9 cellular contexts compared by ENCODE assay signal in the genomic region with DNA sequence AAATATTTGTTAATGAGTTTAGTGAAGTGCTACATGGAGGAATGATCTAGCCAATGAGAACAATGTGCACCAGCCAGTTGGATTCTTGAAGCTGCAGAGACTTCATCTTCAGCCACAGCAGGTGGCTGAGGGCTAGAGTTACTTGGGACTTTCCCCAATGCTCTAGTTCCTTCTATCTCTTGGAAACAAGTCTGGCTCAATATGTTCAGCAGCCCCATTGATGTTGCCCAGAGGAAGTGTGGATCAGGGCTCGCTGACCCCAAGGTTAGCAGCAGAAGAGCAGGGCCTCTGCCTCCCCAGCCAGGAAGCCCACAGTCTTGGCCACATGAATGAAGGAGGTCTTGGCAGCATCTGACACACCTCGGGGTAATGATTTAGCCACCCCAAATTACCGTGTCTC.
DNase-seq lines count a peak whose midpoint lies in the region; ATAC-seq and TF ChIP-seq lines count a peak whose summit lies in the region.
"Had no signal": no experiment of that assay in that cellular context is flagged by ENCODE, and none has a peak within 500 bp of the region (broad histone marks: within the 10 kb centered on the region; RNA-seq: fewer than 3 reads in every experiment).

No MANE protein-coding gene starts in this region.

- no peaks in the 10 kb centered on the region for H3K79me1 ChIP-seq in trophoblast cell (ENCODE audit: low read length)

- peaks cover 29% of the 10 kb centered on the region for H3K4me1 Mint-ChIP-seq in activated T-cell treated with anti-CD3 and anti-CD28 coated beads, Interleukin-2, amount 50 U/mL, for 24 hours (ENCODE audit: low read depth)
- peaks cover 53% of the 10 kb centered on the region for H3K4me1 Mint-ChIP-seq in stimulated activated naive CD8-positive, alpha-beta T cell treated with anti-CD3 and anti-CD28 coated beads, Interleukin-15, Interleukin-2, amounts not matched to agents 100 ng/mL and 50 ng/mL, for 24 hours (ENCODE audit: low read depth)
- H3K4me1 Mint-ChIP-seq in HFFc6 (ENCODE audit: low read depth), result peaks cover 6% of the 10 kb centered on the region

- H3K14ac ChIP-seq in trophoblast cell (ENCODE audit: low read length), result no peak overlapping the region

- ATAC-seq in HG02763 (IDR thresholded peaks at IDR 0.05; ENCODE audit: unreplicated experiment), result peak; percentile 44

- H3K79me2 ChIP-seq in OCI-LY3 (ENCODE audit: low read length), result peaks cover 10% of the 10 kb centered on the region; the same call in 1 of the 2 replicates
- H3K79me2 ChIP-seq in trophoblast cell (ENCODE audit: control insufficient read depth, insufficient read depth, low read length, poor library complexity), result no peaks in the 10 kb centered on the region

- no peaks in the 10 kb centered on the region for H3K9me3 Mint-ChIP-seq in activated T-cell treated with anti-CD3 and anti-CD28 coated beads, Interleukin-2, amount 50 U/mL, for 24 hours
- no peaks in the 10 kb centered on the region for H3K9me3 Mint-ChIP-seq in stimulated activated naive CD8-positive, alpha-beta T cell treated with anti-CD3 and anti-CD28 coated beads, Interleukin-15, Interleukin-2, amounts not matched to agents 100 ng/mL and 50 ng/mL, for 24 hours
- no peaks in the 10 kb centered on the region for H3K9me3 Mint-ChIP-seq in HFFc6

- H3K27me3 Mint-ChIP-seq in activated T-cell treated with anti-CD3 and anti-CD28 coated beads, Interleukin-2, amount 50 U/mL, for 24 hours, result peaks cover 2% of the 10 kb centered on the region
- no peaks in the 10 kb centered on the region for H3K27me3 Mint-ChIP-seq in stimulated activated naive CD8-positive, alpha-beta T cell treated with anti-CD3 and anti-CD28 coated beads, Interleukin-15, Interleukin-2, amounts not matched to agents 100 ng/mL and 50 ng/mL, for 24 hours
- H3K27me3 Mint-ChIP-seq in HFFc6 (ENCODE audit: insufficient read depth), result peaks cover 16% of the 10 kb centered on the region

- peak overlapping the region; percentile 65 for H3K4me3 Mint-ChIP-seq in activated T-cell treated with anti-CD3 and anti-CD28 coated beads, Interleukin-2, amount 50 U/mL, for 24 hours
- peak overlapping the region; percentile 83 for H3K4me3 Mint-ChIP-seq in stimulated activated naive CD8-positive, alpha-beta T cell treated with anti-CD3 and anti-CD28 coated beads, Interleukin-15, Interleukin-2, amounts not matched to agents 100 ng/mL and 50 ng/mL, for 24 hours
- no peak overlapping the region for H3K4me3 Mint-ChIP-seq in HFFc6

- no peaks in the 10 kb centered on the region for H3K9me3 ChIP-seq in OCI-LY3 (ENCODE audit: insufficient read depth, low read length)
- no peaks in the 10 kb centered on the region for H3K9me3 ChIP-seq in esophagus squamous epithelium
- no peaks in the 10 kb centered on the region for H3K9me3 ChIP-seq in trophoblast cell (ENCODE audit: insufficient read depth, low read depth, low read length)

- no peak overlapping the region for H2BK120ac ChIP-seq in trophoblast cell (ENCODE audit: insufficient read depth, low read length, poor library complexity)

- H3K4me1 ChIP-seq in OCI-LY3 (ENCODE audit: low read length) (peaks cover 61% of the 10 kb centered on the region), esophagus squamous epithelium (peaks cover 0 to 15% (median 0%) of the 10 kb centered on the region in 3 donors), trophoblast cell (ENCODE audit: control insufficient read depth in 1 of 2, insufficient read depth in 2 of 2, low read length in 2 of 2) (no peaks in the 10 kb centered on the region)

- intact Hi-C loops in esophagus squamous epithelium (cut with DNase I), result no loop called here

- H3K4me2 ChIP-seq in OCI-LY3 (ENCODE audit: low read length) (peak overlapping the region; percentile 87), trophoblast cell (ENCODE audit: low read length) (no peak overlapping the region)

- peaks cover 4% of the 10 kb centered on the region for H3K36me3 ChIP-seq in OCI-LY3 (replicated peaks; ENCODE audit: low read depth, low read length)
- no peaks in the 10 kb centered on the region for H3K36me3 ChIP-seq in esophagus squamous epithelium
- H3K36me3 ChIP-seq in trophoblast cell (ENCODE audit: control insufficient read depth in 1 of 2, insufficient read depth in 2 of 2, low read length in 2 of 2), result no peaks in the 10 kb centered on the region

- WGBS in esophagus squamous epithelium, 2 donors, result 38 to 73% methylated on average over 2 of the region's 3 CpGs
- no CpG with 5 or more reads among the region's 3 CpGs for WGBS in trophoblast cell (ENCODE audit: extremely low coverage, insufficient coverage, insufficient read length)

- H4K8ac ChIP-seq in trophoblast cell (ENCODE audit: low read depth, low read length), result no peak overlapping the region

- no peaks in the 10 kb centered on the region for H3K36me3 Mint-ChIP-seq in activated T-cell treated with anti-CD3 and anti-CD28 coated beads, Interleukin-2, amount 50 U/mL, for 24 hours (ENCODE audit: low read depth)
- H3K36me3 Mint-ChIP-seq in stimulated activated naive CD8-positive, alpha-beta T cell treated with anti-CD3 and anti-CD28 coated beads, Interleukin-15, Interleukin-2, amounts not matched to agents 100 ng/mL and 50 ng/mL, for 24 hours (ENCODE audit: low read depth), result no peaks in the 10 kb centered on the region
- H3K36me3 Mint-ChIP-seq in HFFc6 (ENCODE audit: low read depth), result no peaks in the 10 kb centered on the region

- no peak for DNase-seq in activated T-cell treated with anti-CD3 and anti-CD28 coated beads, Interleukin-2, amount 50 U/mL, for 24 hours
- DNase-seq in activated T-cell treated with anti-CD3 and anti-CD28 coated beads for 4 hours (no peak), esophagus squamous epithelium (lab: John Stamatoyannopoulos, UW) (no peak), trophoblast cell (no peak), HFFc6 (no peak)
- DNase-seq: NCI-H345 had no signal

- no peak overlapping the region for H4K12ac ChIP-seq in trophoblast cell (ENCODE audit: low read depth, low read length)

- no peaks in the 10 kb centered on the region for H3K27me3 ChIP-seq in OCI-LY3 (ENCODE audit: low read depth, low read length)
- no peaks in the 10 kb centered on the region for H3K27me3 ChIP-seq in esophagus squamous epithelium
- H3K27me3 ChIP-seq in trophoblast cell (ENCODE audit: insufficient read depth, low read length), result no peaks in the 10 kb centered on the region

- no peak overlapping the region for H3K27ac Mint-ChIP-seq in activated T-cell treated with anti-CD3 and anti-CD28 coated beads, Interleukin-2, amount 50 U/mL, for 24 hours
- H3K27ac Mint-ChIP-seq in stimulated activated naive CD8-positive, alpha-beta T cell treated with anti-CD3 and anti-CD28 coated beads, Interleukin-15, Interleukin-2, amounts not matched to agents 100 ng/mL and 50 ng/mL, for 24 hours, result peak overlapping the region; percentile 91
- H3K27ac Mint-ChIP-seq in HFFc6, result no peak overlapping the region

- H2AFZ ChIP-seq in OCI-LY3 (ENCODE audit: low read depth, low read length), result no peak overlapping the region
- no peak overlapping the region for H2AFZ ChIP-seq in trophoblast cell (ENCODE audit: insufficient read depth, low read length, poor library complexity)

- no peak for TF ChIP-seq POLR2A in esophagus squamous epithelium (IDR thresholded peaks at IDR 0.05)

- peak overlapping the region; percentile 80 for H3K4me3 ChIP-seq in OCI-LY3 (ENCODE audit: low read length)
- no peak overlapping the region for H3K4me3 ChIP-seq in esophagus squamous epithelium
- no peak overlapping the region for H3K4me3 ChIP-seq in trophoblast cell (ENCODE audit: low read depth, low read length)

- no peak overlapping the region for H3K23ac ChIP-seq in trophoblast cell (ENCODE audit: low read length)

- H2BK12ac ChIP-seq in trophoblast cell (ENCODE audit: low read length), result no peak overlapping the region

- H4K91ac ChIP-seq in trophoblast cell (ENCODE audit: low read depth, low read length), result no peak overlapping the region

- H3K27ac ChIP-seq in OCI-LY3 (ENCODE audit: low read length), result peak overlapping the region; percentile 95
- H3K27ac ChIP-seq in esophagus squamous epithelium, result peak overlapping the region in 1 of 4 donors; percentile 25
- H3K27ac ChIP-seq in trophoblast cell (ENCODE audit: low read depth, low read length), result no peak overlapping the region

- no peak overlapping the region for H3K18ac ChIP-seq in trophoblast cell (ENCODE audit: low read length)

- no peaks in the 10 kb centered on the region for H4K20me1 ChIP-seq in OCI-LY3 (ENCODE audit: insufficient read depth, low read length)

- H2AK5ac ChIP-seq in trophoblast cell (ENCODE audit: low read length), result no peak overlapping the region

- H3K9ac ChIP-seq in OCI-LY3 (ENCODE audit: low read length) (peak overlapping the region; percentile 89), trophoblast cell (ENCODE audit: low read length) (no peak overlapping the region)

- H2BK5ac ChIP-seq in trophoblast cell (ENCODE audit: low read depth, low read length, poor library complexity), result no peak overlapping the region

- TF ChIP-seq CTCF in OCI-LY3 (IDR thresholded peaks at IDR 0.05; ENCODE audit: low read depth, low read length), result no peak
- no peak for TF ChIP-seq CTCF in esophagus squamous epithelium (IDR thresholded peaks at IDR 0.05)
- TF ChIP-seq CTCF in HFFc6 (IDR thresholded peaks at IDR 0.05), result no peak

- no peak overlapping the region for H3K4ac ChIP-seq in trophoblast cell (ENCODE audit: low read depth, low read length)
